In genomic region chr7:91514591-91514990, GRCh38 we compare ENCODE assay signal across 5 cellular contexts.
"Had no signal": no experiment of that assay in that cellular context is flagged by ENCODE, and none has a peak within 500 bp of the region (broad histone marks: within the 10 kb centered on the region; RNA-seq: fewer than 3 reads in every experiment).

No MANE protein-coding gene starts in this region.

- H3K4me1 Mint-ChIP-seq: GM23338, H9 had no signal

- H3K9me3 Mint-ChIP-seq: GM23338 had no signal

- H3K27ac Mint-ChIP-seq: GM23338, H9 had no signal

- ATAC-seq: GM23338, K562 had no signal

- H3K4me3 Mint-ChIP-seq: GM23338, H9 had no signal

- DNase-seq: H9, HCEC 1CT, IMR-90 had no signal
